ENCODE assay signal across 16 cellular contexts in genomic region chr4:168857546-168858314, GRCh38.
DNase-seq lines count a peak whose midpoint lies in the region; TF ChIP-seq lines count a peak whose summit lies in the region.
"Had no signal": no experiment of that assay in that cellular context is flagged by ENCODE, and none has a peak within 500 bp of the region (broad histone marks: within the 10 kb centered on the region; RNA-seq: fewer than 3 reads in every experiment).

No MANE protein-coding gene starts in this region.

- peaks cover 7% of the 10 kb centered on the region for H3K4me1 Mint-ChIP-seq in progenitor cell of endocrine pancreas (ENCODE audit: low read depth)

- dilution Hi-C loops in mammary epithelial cell (cut with HindIII; ENCODE audit: low sequenced_read_pairs) = no loop called here

- H3K36me3 ChIP-seq in breast epithelium = no peaks in the 10 kb centered on the region
- peaks cover 26% of the 10 kb centered on the region for H3K36me3 ChIP-seq in mammary epithelial cell (ENCODE audit: insufficient read depth, low read length)
- peaks cover 0 to 29% (median 0%) of the 10 kb centered on the region in 3 donors for H3K36me3 ChIP-seq in esophagus squamous epithelium
- no peaks in the 10 kb centered on the region for H3K36me3 ChIP-seq in uterus
- H3K36me3 ChIP-seq: suprapubic skin had no signal

- intact Hi-C loops in breast epithelium (cut with DNase I; ENCODE audit: low total_unique reads) = no loop called here
- intact Hi-C loops in mammary epithelial cell (cut with micrococcal nuclease) = no loop called here
- intact Hi-C loops in esophagus squamous epithelium (cut with DNase I) = no loop called here
- intact Hi-C loops in uterus (cut with DNase I; ENCODE audit: low total_unique reads) = no loop called here

- H3K4me3 ChIP-seq in breast epithelium = no peak overlapping the region
- no peak overlapping the region for H3K4me3 ChIP-seq in mammary epithelial cell (replicated peaks in 1 of 3; ENCODE audit: insufficient read depth in 1 of 3, low read depth in 2 of 3, low read length in 3 of 3)
- H3K4me3 ChIP-seq in esophagus squamous epithelium = no peak overlapping the region
- H3K4me3 ChIP-seq in uterus = no peak overlapping the region
- H3K4me3 ChIP-seq: K562, suprapubic skin had no signal

- no peak overlapping the region for H3K4me2 ChIP-seq in mammary epithelial cell (ENCODE audit: insufficient read depth, low read depth, low read length)

- H3K79me2 ChIP-seq in mammary epithelial cell (ENCODE audit: insufficient read depth, low read length) = peaks cover 95% of the 10 kb centered on the region

- no peaks in the 10 kb centered on the region for H3K9me3 ChIP-seq in breast epithelium
- no peaks in the 10 kb centered on the region for H3K9me3 ChIP-seq in mammary epithelial cell (replicated peaks; ENCODE audit: insufficient read depth, low read length)
- H3K9me3 ChIP-seq in esophagus squamous epithelium = no peaks in the 10 kb centered on the region
- no peaks in the 10 kb centered on the region for H3K9me3 ChIP-seq in uterus
- H3K9me3 ChIP-seq: suprapubic skin had no signal

- H3K27me3 ChIP-seq in breast epithelium = no peaks in the 10 kb centered on the region
- no peaks in the 10 kb centered on the region for H3K27me3 ChIP-seq in mammary epithelial cell (ENCODE audit: insufficient read depth, low read length)
- H3K27me3 ChIP-seq in esophagus squamous epithelium = no peaks in the 10 kb centered on the region
- no peaks in the 10 kb centered on the region for H3K27me3 ChIP-seq in uterus
- H3K27me3 ChIP-seq: suprapubic skin had no signal

- H3K27me3 Mint-ChIP-seq in progenitor cell of endocrine pancreas = no peaks in the 10 kb centered on the region
- H3K27me3 Mint-ChIP-seq: activated naive CD8-positive, alpha-beta T cell treated with anti-CD3 and anti-CD28 coated beads for 36 hours had no signal

- DNase-seq in breast epithelium (ENCODE audit: low spot score in 2 of 2) (no peak), mammary epithelial cell (no peak), esophagus squamous epithelium (lab: John Stamatoyannopoulos, UW) (no peak), non-pigmented ciliary epithelial cell (ENCODE audit: low read depth) (peak; percentile 75), uterus (peak in 1 of 2 donors; percentile 59), NCI-H146 (lab: John Stamatoyannopoulos, UW) (no peak), activated gamma-delta T cell (lab: John Stamatoyannopoulos, UW) (no peak), progenitor cell of endocrine pancreas (ENCODE audit: low spot score, unreplicated experiment) (no peak)
- DNase-seq: 8988T; activated naive CD8-positive, alpha-beta T cell treated with anti-CD3 and anti-CD28 coated beads for 36 hours; effector memory CD8-positive, alpha-beta T cell; midbrain; NCI-H1694; NCI-H82 had no signal

- no peaks in the 10 kb centered on the region for H4K20me1 ChIP-seq in mammary epithelial cell (ENCODE audit: insufficient read depth, low read length)

- in situ Hi-C loops in mammary epithelial cell (cut with MboI; ENCODE audit: low sequenced_read_pairs in 2 of 2) = no loop called here

- H3K4me1 ChIP-seq in breast epithelium (peaks cover 0 to 9% of the 10 kb centered on the region in 2 donors), mammary epithelial cell (ENCODE audit: insufficient read depth, low read length) (peaks cover 18% of the 10 kb centered on the region), esophagus squamous epithelium (peaks cover 0 to 63% (median 5%) of the 10 kb centered on the region in 3 donors), uterus (peaks cover 3 to 25% of the 10 kb centered on the region in 2 donors)

- CTCF ChIA-PET in mammary epithelial cell (lab: Charles Lee; ENCODE audit: low non-redundant PET) = no interaction called here

- H3K9ac ChIP-seq in mammary epithelial cell (ENCODE audit: insufficient read depth, low read length) = no peak overlapping the region

- H3K27ac ChIP-seq in breast epithelium = peak overlapping the region; percentile 2 to 77
- H3K27ac ChIP-seq in mammary epithelial cell (ENCODE audit: insufficient read depth, low read depth, low read length) = no peak overlapping the region
- peak overlapping the region in 3 of 4 donors; percentile 69 to 76 (median 71) for H3K27ac ChIP-seq in esophagus squamous epithelium
- peak overlapping the region; percentile 98 to 99 for H3K27ac ChIP-seq in uterus
- H3K27ac ChIP-seq: suprapubic skin had no signal

- WGBS in mammary epithelial cell (ENCODE audit: low coverage, missing lambda C conversion rate) = 91% methylated on average over 5 of the region's 5 CpGs
- WGBS in esophagus squamous epithelium, 2 donors = 80 to 81% methylated on average over 5 of the region's 5 CpGs

- H3K27ac Mint-ChIP-seq in progenitor cell of endocrine pancreas = no peak overlapping the region
- H3K27ac Mint-ChIP-seq: activated naive CD8-positive, alpha-beta T cell treated with anti-CD3 and anti-CD28 coated beads for 36 hours; effector memory CD8-positive, alpha-beta T cell had no signal

- peaks cover 7% of the 10 kb centered on the region for H3K9me3 Mint-ChIP-seq in progenitor cell of endocrine pancreas (ENCODE audit: low read depth)
- H3K9me3 Mint-ChIP-seq: activated naive CD8-positive, alpha-beta T cell treated with anti-CD3 and anti-CD28 coated beads for 36 hours; effector memory CD8-positive, alpha-beta T cell had no signal

- no peak overlapping the region for H2AFZ ChIP-seq in mammary epithelial cell (ENCODE audit: low read depth, low read length)

- no peak overlapping the region for H3K4me3 Mint-ChIP-seq in progenitor cell of endocrine pancreas (ENCODE audit: low read depth)
- H3K4me3 Mint-ChIP-seq: activated naive CD8-positive, alpha-beta T cell treated with anti-CD3 and anti-CD28 coated beads for 36 hours; effector memory CD8-positive, alpha-beta T cell had no signal

- no peak for TF ChIP-seq POLR2A in breast epithelium (IDR thresholded peaks at IDR 0.05)
- no peak for TF ChIP-seq POLR2A in esophagus squamous epithelium (IDR thresholded peaks at IDR 0.05)
- no peak for TF ChIP-seq POLR2A in uterus (IDR thresholded peaks at IDR 0.05)

- TF ChIP-seq CTCF in breast epithelium (IDR thresholded peaks at IDR 0.05) (no peak), mammary epithelial cell (conservative IDR thresholded peaks at IDR 0.05 in 1 of 2, IDR thresholded peaks at IDR 0.05 in 1 of 2; ENCODE audit: extremely low read depth in 1 of 2, insufficient read depth in 1 of 2, low read depth in 1 of 2, low read length in 2 of 2) (no peak), esophagus squamous epithelium (IDR thresholded peaks at IDR 0.05) (no peak), uterus (IDR thresholded peaks at IDR 0.05) (no peak), progenitor cell of endocrine pancreas (IDR thresholded peaks at IDR 0.05; ENCODE audit: unreplicated experiment) (no peak)

- BruUV-seq in mammary epithelial cell (replicated peaks; lab: Mats Ljungman, UMichigan) = no TSS peak

- H3K36me3 Mint-ChIP-seq in progenitor cell of endocrine pancreas (ENCODE audit: insufficient read depth) = peaks cover 17% of the 10 kb centered on the region
- H3K36me3 Mint-ChIP-seq: activated naive CD8-positive, alpha-beta T cell treated with anti-CD3 and anti-CD28 coated beads for 36 hours had no signal
